Comparison of ENCODE assay signal across 8 cellular contexts in genomic region chr17:60599220-60599619, GRCh38.
DNase-seq lines count a peak whose midpoint lies in the region; ATAC-seq and TF ChIP-seq lines count a peak whose summit lies in the region.

No MANE protein-coding gene starts in this region.

- no peaks in the 10 kb centered on the region for H3K36me3 ChIP-seq in HUES6 (ENCODE audit: control insufficient read depth, insufficient read depth, low read length)
- no peaks in the 10 kb centered on the region for H3K36me3 ChIP-seq in muscle layer of colon (ENCODE audit: insufficient read depth, low read length)

- H3K27me3 ChIP-seq in HUES6 (ENCODE audit: control insufficient read depth, insufficient read depth, low read length) (no peaks in the 10 kb centered on the region), muscle layer of colon (ENCODE audit: control insufficient read depth in 1 of 2, insufficient read depth in 2 of 2, low read length in 2 of 2) (no peaks in the 10 kb centered on the region)

- H3K9ac ChIP-seq in HUES6 (ENCODE audit: low read length), result peak overlapping the region; percentile 98
- peak overlapping the region; percentile 97 for H3K9ac ChIP-seq in muscle layer of colon (ENCODE audit: low read length)

- H3K4me1 ChIP-seq in HUES6 (ENCODE audit: control insufficient read depth, insufficient read depth, low read length) (0 out of 2 replicates have a peak, but pooled peaks cover 4% of the 10 kb centered on the region), muscle layer of colon (ENCODE audit: insufficient read depth, low read length) (peaks cover 9% of the 10 kb centered on the region)

- H3K9me3 ChIP-seq in HUES6 (ENCODE audit: control insufficient read depth, insufficient read depth, low read depth, low read length), result no peaks in the 10 kb centered on the region
- no peaks in the 10 kb centered on the region for H3K9me3 ChIP-seq in muscle layer of colon (ENCODE audit: low read length)

- peak; percentile 38 for DNase-seq in GM13977 (ENCODE audit: low spot score)
- no peak for DNase-seq in cardiac fibroblast (ENCODE audit: low read depth in 2 of 2)
- no peak for DNase-seq in OCI-M1 (lab: John Stamatoyannopoulos, UW)
- no peak for DNase-seq in SHP77 treated with DMSO at 0.1 percent for 48 hours (lab: John Stamatoyannopoulos, UW)
- DNase-seq in erythroblast (lab: John Stamatoyannopoulos, UW), result no peak

- TF ChIP-seq CTCF in GM13977 (IDR thresholded peaks at IDR 0.05; ENCODE audit: extremely low read depth, insufficient read depth, missing control alignments) (no peak), cardiac fibroblast (IDR thresholded peaks at IDR 0.05; ENCODE audit: low read depth, low read length) (no peak)

- TF ChIP-seq POLR2A in GM18505 (IDR thresholded peaks at IDR 0.05; ENCODE audit: borderline replicate concordance, extremely low read depth, insufficient read depth, insufficient read length) (no peak), erythroblast (IDR thresholded peaks at IDR 0.05; ENCODE audit: low read length) (no peak)

- in situ Hi-C loops in GM13977 (cut with MboI; ENCODE audit: low pct_unique_long_range_greater_than_20kb, low sequenced_read_pairs, unreplicated experiment), result no loop called here

- H3K27ac ChIP-seq in HUES6 (ENCODE audit: low read depth, low read length), result peak overlapping the region; percentile 98
- peak overlapping the region; percentile 100 for H3K27ac ChIP-seq in muscle layer of colon (ENCODE audit: low read depth, low read length)

- ATAC-seq in GM18505 (IDR thresholded peaks at IDR 0.05; ENCODE audit: unreplicated experiment), result no peak

- H3K4me3 ChIP-seq in HUES6 (ENCODE audit: low read depth, low read length), result peak overlapping the region; percentile 91
- H3K4me3 ChIP-seq in cardiac fibroblast (replicated peaks in 1 of 2; ENCODE audit: low read depth in 2 of 2, low read length in 2 of 2), result peak overlapping the region; percentile 54 to 80
- peak overlapping the region; percentile 56 to 84 for H3K4me3 ChIP-seq in muscle layer of colon (ENCODE audit: low read depth in 1 of 2, low read length in 2 of 2)
